In genomic region chr1:227318852-227319607, GRCh38 we compare ENCODE assay signal across 1 cellular context.
A peak's percentile ranks its signal among the peaks of the same experiment; 100 is the strongest.
TF ChIP-seq lines count a peak whose summit lies in the region.

No MANE protein-coding gene starts in this region.

TF ChIP-seq in H1, 55 proteins besides CTCF, POLR2A, EP300 and RAD21:
- TF ChIP-seq SAP30 (IDR thresholded peaks at IDR 0.05; ENCODE audit: insufficient read depth, insufficient replicate concordance, low read length) (peak; percentile 85), JUND (IDR thresholded peaks at IDR 0.05; ENCODE audit: low read length) (no peak), TAF7 (optimal IDR thresholded peaks at IDR 0.05; ENCODE audit: borderline replicate concordance, low read depth, low read length) (no peak), RBBP5 (IDR thresholded peaks at IDR 0.05; ENCODE audit: borderline replicate concordance, low read depth, low read length) (peak; percentile 41; the same call in 1 of the 2 replicates), POU5F1 (IDR thresholded peaks at IDR 0.05; ENCODE audit: low read depth, low read length) (no peak), KDM5A (IDR thresholded peaks at IDR 0.05; ENCODE audit: low read length) (no peak), TAF1 (IDR thresholded peaks at IDR 0.05; ENCODE audit: low read depth, low read length) (peak; percentile 11; the same call in 1 of the 2 replicates), SIN3A (conservative IDR thresholded peaks at IDR 0.05 in 1 of 2, IDR thresholded peaks at IDR 0.05 in 1 of 2; ENCODE audit: low read depth in 1 of 2, low read length in 2 of 2) (peak; percentile 62 to 85; a peak in 2 of 4 replicates), POLR2AphosphoS5 (IDR thresholded peaks at IDR 0.05; ENCODE audit: low read depth, low read length) (peak; percentile 12), RFX5 (IDR thresholded peaks at IDR 0.05; ENCODE audit: borderline replicate concordance, low read depth, low read length) (no peak), YY1 (IDR thresholded peaks at IDR 0.05; ENCODE audit: low read depth, low read length) (0 out of 2 replicates have a peak, but pooled peaks have one; percentile 37), SP4 (IDR thresholded peaks at IDR 0.05; ENCODE audit: low read length) (no peak), SP1 (IDR thresholded peaks at IDR 0.05; ENCODE audit: low read depth, low read length) (peak; percentile 36; the same call in 1 of the 2 replicates), CBX5 (IDR thresholded peaks at IDR 0.05; ENCODE audit: low read depth, low read length) (no peak), TBP (IDR thresholded peaks at IDR 0.05; ENCODE audit: low read depth, low read length) (peak; percentile 36; the same call in 1 of the 2 replicates), CHD2 (IDR thresholded peaks at IDR 0.05; ENCODE audit: low read length) (no peak), BCL11A (IDR thresholded peaks at IDR 0.05; ENCODE audit: low read depth in 2 of 2, low read length in 2 of 2) (no peak), ATF2 (IDR thresholded peaks at IDR 0.05; ENCODE audit: low read length) (peak; percentile 44; the same call in 1 of the 2 replicates), MAX (IDR thresholded peaks at IDR 0.05) (0 out of 2 replicates have a peak, but pooled peaks have one; percentile 34), ASH2L (IDR thresholded peaks at IDR 0.05; ENCODE audit: low read length) (peak; percentile 27), HDAC2 (IDR thresholded peaks at IDR 0.05; ENCODE audit: borderline replicate concordance in 1 of 2, low read depth in 2 of 2, low read length in 2 of 2) (0 out of 4 replicates have a peak, but pooled peaks of 1 of the 2 experiments have one; percentile 23), MAFK (IDR thresholded peaks at IDR 0.05; ENCODE audit: low read depth, low read length) (no peak), CHD7 (IDR thresholded peaks at IDR 0.05; ENCODE audit: insufficient replicate concordance, low read length) (no peak)
